In the genomic region with DNA sequence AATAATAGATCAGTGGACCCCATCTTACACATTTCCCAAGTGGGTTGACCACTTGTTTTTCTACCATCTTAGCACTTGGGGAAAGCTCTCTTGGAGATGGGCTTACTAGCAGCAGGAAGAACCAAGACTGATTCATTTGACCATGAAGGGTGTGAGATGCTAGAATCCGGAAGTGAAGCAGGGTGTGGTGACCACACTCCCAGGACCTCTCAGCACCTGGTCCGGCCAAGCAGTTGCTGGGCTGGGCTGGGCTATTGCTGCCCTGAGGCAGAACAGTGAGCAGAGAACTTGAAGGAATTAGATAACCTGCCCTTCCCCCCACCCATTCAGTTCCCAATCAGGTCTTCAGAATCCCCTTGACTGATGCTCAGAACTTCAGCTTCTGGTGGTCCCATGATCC, we compare ENCODE assay signal across 22 cellular contexts. TPM values are rescaled to one million over a fixed set of nuclear protein-coding genes. Genes with fewer than 3 reads are reported as not detected.
A peak's percentile ranks its signal among the peaks of the same experiment; 100 is the strongest.
DNase-seq lines count a peak whose midpoint lies in the region; ATAC-seq, FAIRE-seq and TF ChIP-seq lines count a peak whose summit lies in the region.
"Had no signal": no experiment of that assay in that cellular context is flagged by ENCODE, and none has a peak within 500 bp of the region (broad histone marks: within the 10 kb centered on the region; RNA-seq: fewer than 3 reads in every experiment).

No MANE protein-coding gene starts in this region.

- FAIRE-seq in GM12878 (lab: Jason Lieb, UNC): peak; percentile 31

- DNase-seq in GM12865 (ENCODE audit: low read depth): peak; percentile 73
- peak; percentile 57 for DNase-seq in LoVo (ENCODE audit: low spot score)
- DNase-seq in GM12878 (ENCODE audit: low read depth, low spot score): no peak
- DNase-seq in nephron progenitor cell: no peak
- no peak for DNase-seq in type B pancreatic cell (ENCODE audit: extremely low spot score, unreplicated experiment)
- DNase-seq in CD8-positive, alpha-beta T cell: no peak
- DNase-seq: activated CD4-positive, alpha-beta T cell treated with anti-CD3 and anti-CD28 coated beads, Interleukin-2, amount 50 U/mL, for 1 hour; activated CD8-positive, alpha-beta memory T cell treated with anti-CD3 and anti-CD28 coated beads, Interleukin-2, amount 50 U/mL, for 4 hours; activated naive CD8-positive, alpha-beta T cell treated with anti-CD3 and anti-CD28 coated beads, Interleukin-2, amount 50 U/mL, for 24 hours; brain microvascular endothelial cell; cortex of kidney; glutamatergic neuron; midbrain; NCI-H1092; NCI-H2081; NCI-H524 treated with DMSO at 0.1 percent for 48 hours; stimulated activated CD4-positive, alpha-beta T cell treated with anti-CD3 and anti-CD28 coated beads, Interleukin-2, amount 100 ng/mL, for 24 hours; stimulated activated naive B cell treated with anti-CD40 and anti-IgM and Interleukin-4, amounts not matched to agents 10 μg/mL and 1 μg/mL and 100 μg/mL, for 72 hours had no signal

- SMC1A ChIA-PET in GM12878 (lab: Charles Lee; ENCODE audit: uncharacterized antibody, unreplicated experiment): interaction anchor here (0.8 to 2.6 kb wide), 3 partner anchors 11 to 31 kb away, joined by 4 to 7 read pairs (median 4); no protein-coding TSS in a partner anchor

- ATAC-seq in GM12878 (peak; percentile 75), HG02938 (IDR thresholded peaks at IDR 0.05; ENCODE audit: unreplicated experiment) (no peak)
- no peak for ATAC-seq in CD8-positive, alpha-beta T cell
- ATAC-seq: activated naive CD8-positive, alpha-beta T cell treated with anti-CD3 and anti-CD28 coated beads, Interleukin-2, amount 50 U/mL, for 24 hours; left lobe of liver; stimulated activated naive B cell treated with anti-CD40 and anti-IgM and Interleukin-4, amounts not matched to agents 10 μg/mL and 1 μg/mL and 100 μg/mL, for 72 hours had no signal

- no peak overlapping the region for H3K27ac ChIP-seq in GM12878 (ENCODE audit: control insufficient read depth, insufficient read depth)
- H3K27ac ChIP-seq in CD8-positive, alpha-beta T cell (ENCODE audit: low read depth, low read length): no peak overlapping the region
- H3K27ac ChIP-seq: brain microvascular endothelial cell had no signal

- TF ChIP-seq RAD21 in GM12878 (IDR thresholded peaks at IDR 0.05; ENCODE audit: insufficient read depth, low read depth, low read length): no peak

- peaks cover 18% of the 10 kb centered on the region for H3K4me1 ChIP-seq in GM12878 (ENCODE audit: control insufficient read depth, insufficient read depth, low read length)
- H3K4me1 ChIP-seq in CD8-positive, alpha-beta T cell (ENCODE audit: insufficient read depth, low read length): peaks cover 5% of the 10 kb centered on the region

- intact Hi-C loops in GM12878 (cut with micrococcal nuclease; ENCODE audit: unreplicated experiment): no loop called here
- intact Hi-C loops in CD8-positive, alpha-beta T cell (cut with DNase I, micrococcal nuclease): no loop called here

- BruUV-seq in GM12878 (replicated peaks; lab: Mats Ljungman, UMichigan): no TSS peak

- TF ChIP-seq CTCF in GM12865 (IDR thresholded peaks at IDR 0.05; ENCODE audit: insufficient read depth, low read depth, low read length, missing control alignments): no peak
- TF ChIP-seq CTCF in GM12878 (IDR thresholded peaks at IDR 0.05 in 2 of 3, conservative IDR thresholded peaks at IDR 0.05 in 1 of 3; ENCODE audit: control insufficient read depth in 2 of 3, extremely low read depth in 1 of 3, insufficient read depth in 1 of 3, low read depth in 3 of 3, low read length in 3 of 3): no peak
- no peak for TF ChIP-seq CTCF in nephron progenitor cell (IDR thresholded peaks at IDR 0.05)
- no peak for TF ChIP-seq CTCF in type B pancreatic cell (conservative IDR thresholded peaks at IDR 0.05)
- no peak for TF ChIP-seq CTCF in CD8-positive, alpha-beta T cell (IDR thresholded peaks at IDR 0.05)

- H3K36me3 ChIP-seq in GM12878 (ENCODE audit: control insufficient read depth in 2 of 2, insufficient read depth in 2 of 2, low read length in 1 of 2): no peaks in the 10 kb centered on the region
- H3K36me3 ChIP-seq in CD8-positive, alpha-beta T cell (ENCODE audit: insufficient read depth, low read length): no peaks in the 10 kb centered on the region

- H3K36me3 Mint-ChIP-seq in nephron progenitor cell (ENCODE audit: low read depth) (peaks cover 22% of the 10 kb centered on the region), type B pancreatic cell (peaks cover 14% of the 10 kb centered on the region)
- no peaks in the 10 kb centered on the region for H3K36me3 Mint-ChIP-seq in CD8-positive, alpha-beta T cell
- H3K36me3 Mint-ChIP-seq: stimulated activated naive B cell treated with anti-CD40 and anti-IgM and Interleukin-4, amounts not matched to agents 10 μg/mL and 1 μg/mL and 100 μg/mL, for 72 hours had no signal

- no peak overlapping the region for H2AFZ ChIP-seq in GM12878 (ENCODE audit: control insufficient read depth, low read depth, low read length)

- no peaks in the 10 kb centered on the region for H3K9me3 ChIP-seq in GM12878 (replicated peaks; ENCODE audit: control insufficient read depth, insufficient read depth, low read length)
- no peaks in the 10 kb centered on the region for H3K9me3 ChIP-seq in CD8-positive, alpha-beta T cell (ENCODE audit: low read length)

- H3K4me3 Mint-ChIP-seq in nephron progenitor cell (no peak overlapping the region), type B pancreatic cell (no peak overlapping the region)
- H3K4me3 Mint-ChIP-seq in CD8-positive, alpha-beta T cell: no peak overlapping the region
- H3K4me3 Mint-ChIP-seq: activated naive CD8-positive, alpha-beta T cell treated with anti-CD3 and anti-CD28 coated beads, Interleukin-2, amount 50 U/mL, for 24 hours; neural crest cell; stimulated activated naive B cell treated with anti-CD40 and anti-IgM and Interleukin-4, amounts not matched to agents 10 μg/mL and 1 μg/mL and 100 μg/mL, for 72 hours had no signal

- 0% methylated on average over 2 of the region's 2 CpGs for WGBS in GM12878 (ENCODE audit: insufficient coverage, insufficient replicate concordance, low lambda C conversion rate, missing lambda C conversion rate)

- H3K27me3 Mint-ChIP-seq in nephron progenitor cell (ENCODE audit: low read depth, poor library complexity) (peaks cover 5% of the 10 kb centered on the region), type B pancreatic cell (no peaks in the 10 kb centered on the region)
- H3K27me3 Mint-ChIP-seq in CD8-positive, alpha-beta T cell (ENCODE audit: low read depth): peaks cover 6% of the 10 kb centered on the region
- H3K27me3 Mint-ChIP-seq: progenitor cell of endocrine pancreas; stimulated activated naive B cell treated with anti-CD40 and anti-IgM and Interleukin-4, amounts not matched to agents 10 μg/mL and 1 μg/mL and 100 μg/mL, for 72 hours had no signal

- in situ Hi-C loops in GM12878 (cut with MboI): no loop called here

- TF ChIP-seq EP300 in GM12878 (IDR thresholded peaks at IDR 0.05; ENCODE audit: borderline replicate concordance in 1 of 2, control insufficient read depth in 1 of 2, low read depth in 2 of 2, low read length in 2 of 2): no peak

- H4K20me1 ChIP-seq in GM12878 (ENCODE audit: control insufficient read depth, insufficient read depth): no peaks in the 10 kb centered on the region

- no peaks in the 10 kb centered on the region for H3K27me3 ChIP-seq in GM12878 (replicated peaks in 1 of 2; ENCODE audit: control insufficient read depth in 2 of 2, insufficient read depth in 2 of 2, low read length in 1 of 2)
- no peaks in the 10 kb centered on the region for H3K27me3 ChIP-seq in CD8-positive, alpha-beta T cell (ENCODE audit: insufficient read depth, low read length)
- H3K27me3 ChIP-seq: brain microvascular endothelial cell had no signal

- TF ChIP-seq POLR2A in GM12878 (IDR thresholded peaks at IDR 0.05; ENCODE audit: low read depth, low read length): no peak

- no peaks in the 10 kb centered on the region for H3K9me3 Mint-ChIP-seq in nephron progenitor cell
- H3K9me3 Mint-ChIP-seq in type B pancreatic cell: no peaks in the 10 kb centered on the region
- no peaks in the 10 kb centered on the region for H3K9me3 Mint-ChIP-seq in CD8-positive, alpha-beta T cell
- H3K9me3 Mint-ChIP-seq: activated naive CD8-positive, alpha-beta T cell treated with anti-CD3 and anti-CD28 coated beads, Interleukin-2, amount 50 U/mL, for 24 hours; neural crest cell had no signal

- no peaks in the 10 kb centered on the region for H3K79me2 ChIP-seq in GM12878 (ENCODE audit: control insufficient read depth, insufficient read depth, low read length)

- RAD21 ChIA-PET in GM12878 (lab: Charles Lee; ENCODE audit: unreplicated experiment): no interaction called here

- H3K27ac Mint-ChIP-seq in nephron progenitor cell (peak overlapping the region; percentile 10), type B pancreatic cell (no peak overlapping the region)
- H3K27ac Mint-ChIP-seq in CD8-positive, alpha-beta T cell: no peak overlapping the region
- H3K27ac Mint-ChIP-seq: activated naive CD8-positive, alpha-beta T cell treated with anti-CD3 and anti-CD28 coated beads, Interleukin-2, amount 50 U/mL, for 24 hours; stimulated activated naive B cell treated with anti-CD40 and anti-IgM and Interleukin-4, amounts not matched to agents 10 μg/mL and 1 μg/mL and 100 μg/mL, for 72 hours had no signal

- CTCF ChIA-PET in GM12878 (lab: Yijun Ruan, JAX): interaction anchor here (2.0 to 4.2 kb wide), 3 partner anchors 11 to 51 kb away, joined by 14 to 23 read pairs (median 15); no protein-coding TSS in a partner anchor
- CTCF ChIA-PET in CD8-positive, alpha-beta T cell (lab: Charles Lee): interaction anchor here (1.3 to 1.4 kb wide), 2 partner anchors 11 to 31 kb away, joined by 3 to 7 read pairs; no protein-coding TSS in a partner anchor

- no peak overlapping the region for H3K9ac ChIP-seq in GM12878 (ENCODE audit: control insufficient read depth, insufficient read depth, low read length)

- H3K4me1 Mint-ChIP-seq in nephron progenitor cell: peaks cover 14% of the 10 kb centered on the region
- H3K4me1 Mint-ChIP-seq in type B pancreatic cell (ENCODE audit: unreplicated experiment): no peaks in the 10 kb centered on the region
- H3K4me1 Mint-ChIP-seq in CD8-positive, alpha-beta T cell (ENCODE audit: low read depth): peaks cover 9% of the 10 kb centered on the region

- H3K4me3 ChIP-seq in GM12865 (ENCODE audit: low read depth, low read length) (no peak overlapping the region), GM12878 (no peak overlapping the region)
- H3K4me3 ChIP-seq in CD8-positive, alpha-beta T cell (ENCODE audit: low read depth, low read length): no peak overlapping the region

- H3K4me2 ChIP-seq in GM12878 (ENCODE audit: control insufficient read depth, insufficient read depth): peak overlapping the region; percentile 46; the same call in 1 of the 2 replicates

- POLR2A ChIA-PET in GM12878 (lab: Charles Lee): no interaction called here
- POLR2A ChIA-PET in CD8-positive, alpha-beta T cell (lab: Charles Lee): no interaction called here

RNA-seq across cellular contexts. Expression of gene ADCY6, which starts 24.4 kb away (rescaled TPM):
- 0.79 and 1.0 TPM in 2 replicates for total RNA-seq in GM12878 (2013; cell fraction: nucleolus; rRNA removed)
- 0.05 and 0.11 TPM in 2 replicates for total RNA-seq in GM12878 (2014; rRNA removed)
- 0.04 and 0.37 TPM in 2 replicates for total RNA-seq in GM12878 (2014; rRNA removed; fragmentation: Illumina TruSeq; extraction: Trizol)
- total RNA-seq in GM12878 (2021): 0.36 and 0.61 TPM in 2 replicates
- polyA plus RNA-seq in GM12878 (2011; ENCODE audit: low read depth): 0.14 TPM
- 1.2 and 2.0 TPM in 2 replicates for polyA plus RNA-seq in GM12878 (2011; rRNA removed)
- 2.5 and 2.7 TPM in 2 replicates for polyA plus RNA-seq in GM12878 (2011; cell fraction: cytosol; rRNA removed)
- 13.7 and 16.3 TPM in 2 replicates for polyA plus RNA-seq in GM12878 (2011; cell fraction: nucleus; rRNA removed)
- 0.44 and 0.53 TPM in 2 replicates for polyA plus RNA-seq in GM12878 (2012)
- 0.19 TPM in 1 of 2 replicates, not detected in the other for polyA plus RNA-seq in GM12878 (2014; fragmentation: Illumina TruSeq; extraction: Trizol)
- under 1 TPM; 0.07 to 0.14 TPM for polyA plus RNA-seq in GM12878 (2014; fragmentation: Nextera tagmentation; extraction: Ambion mirVana)
- polyA plus RNA-seq in GM12878 (2014; rRNA removed): 0.24 and 0.66 TPM in 2 replicates
- under 1 TPM in 1 of 2 experiments, not detected in 1; 0.03 TPM for polyA plus RNA-seq in GM12878 (2016; fragmentation: Nextera tagmentation; extraction: Ambion mirVana)
- polyA minus RNA-seq in GM12878 (2011; rRNA and poly(A)+ RNA removed): 2.0 and 4.1 TPM in 2 replicates
- polyA minus RNA-seq in GM12878 (2011; cell fraction: cytosol; rRNA and poly(A)+ RNA removed): 1.6 and 3.4 TPM in 2 replicates
- polyA minus RNA-seq in GM12878 (2011; cell fraction: nucleus; rRNA and poly(A)+ RNA removed): 2.7 and 3.2 TPM in 2 replicates
- total RNA-seq in type B pancreatic cell (ENCODE audit: low replicate concordance): 40.5 and 54.4 TPM in 2 replicates
- not detected for total RNA-seq in CD8-positive, alpha-beta T cell

RNA-seq across cellular contexts. Expression of gene CCNT1, which starts 48.0 kb away (rescaled TPM):
- 79.2 and 93.9 TPM in 2 replicates for total RNA-seq in GM12878 (2013; cell fraction: nucleolus; rRNA removed)
- total RNA-seq in GM12878 (2014; rRNA removed) (22.8 and 25.1 TPM in 2 replicates), GM12878 (2014; rRNA removed; fragmentation: Illumina TruSeq; extraction: Trizol) (28.8 and 29.1 TPM in 2 replicates), GM12878 (2021) (36.2 and 37.3 TPM in 2 replicates), type B pancreatic cell (ENCODE audit: low replicate concordance) (39.2 and 46.9 TPM in 2 replicates)
- polyA plus RNA-seq in GM12878 (2011; ENCODE audit: low read depth): 11.4 TPM
- polyA plus RNA-seq in GM12878 (2011; rRNA removed) (29.1 and 34.2 TPM in 2 replicates), GM12878 (2014; fragmentation: Illumina TruSeq; extraction: Trizol) (23.5 and 26.5 TPM in 2 replicates), GM12878 (2014; fragmentation: Nextera tagmentation; extraction: Ambion mirVana) (1 to 10 TPM; 6.3 to 6.5 TPM), GM12878 (2014; rRNA removed) (13.3 and 17.3 TPM in 2 replicates), GM12878 (2016; fragmentation: Nextera tagmentation; extraction: Ambion mirVana) (10 to 100 TPM in 1 of 2 experiments, 1 to 10 TPM in 1; 9.4 to 10.7 TPM)
- 16.2 and 19.7 TPM in 2 replicates for polyA plus RNA-seq in GM12878 (2011; cell fraction: cytosol; rRNA removed)
- polyA plus RNA-seq in GM12878 (2011; cell fraction: nucleus; rRNA removed): 28.7 and 30.4 TPM in 2 replicates
- 12.2 and 14.3 TPM in 2 replicates for polyA plus RNA-seq in GM12878 (2012)
- polyA minus RNA-seq in GM12878 (2011; rRNA and poly(A)+ RNA removed): 93.7 and 161 TPM in 2 replicates
- 21.2 and 23.1 TPM in 2 replicates for polyA minus RNA-seq in GM12878 (2011; cell fraction: cytosol; rRNA and poly(A)+ RNA removed)
- 29.5 and 29.8 TPM in 2 replicates for polyA minus RNA-seq in GM12878 (2011; cell fraction: nucleus; rRNA and poly(A)+ RNA removed)
- 100 to 1,000 TPM; 127 to 132 TPM for total RNA-seq in CD8-positive, alpha-beta T cell

RNA-seq across cellular contexts. Expression of gene CACNB3, which starts 53.8 kb away (rescaled TPM):
- total RNA-seq in GM12878 (2013; cell fraction: nucleolus; rRNA removed): 11.6 and 12.2 TPM in 2 replicates
- 1.0 and 1.3 TPM in 2 replicates for total RNA-seq in GM12878 (2014; rRNA removed)
- 0.83 and 1.9 TPM in 2 replicates for total RNA-seq in GM12878 (2014; rRNA removed; fragmentation: Illumina TruSeq; extraction: Trizol)
- total RNA-seq in GM12878 (2021): 2.6 and 2.7 TPM in 2 replicates
- polyA plus RNA-seq in GM12878 (2011; ENCODE audit: low read depth): 1.9 TPM
- polyA plus RNA-seq in GM12878 (2011; rRNA removed): 3.8 and 5.0 TPM in 2 replicates
- 3.2 and 4.7 TPM in 2 replicates for polyA plus RNA-seq in GM12878 (2011; cell fraction: cytosol; rRNA removed)
- polyA plus RNA-seq in GM12878 (2011; cell fraction: nucleus; rRNA removed): 34.8 and 42.9 TPM in 2 replicates
- 4.2 and 4.4 TPM in 2 replicates for polyA plus RNA-seq in GM12878 (2012)
- polyA plus RNA-seq in GM12878 (2014; fragmentation: Illumina TruSeq; extraction: Trizol): 1.00 and 1.5 TPM in 2 replicates
- under 1 TPM; 0.80 to 0.86 TPM for polyA plus RNA-seq in GM12878 (2014; fragmentation: Nextera tagmentation; extraction: Ambion mirVana)
- 1.9 and 2.3 TPM in 2 replicates for polyA plus RNA-seq in GM12878 (2014; rRNA removed)
- polyA plus RNA-seq in GM12878 (2016; fragmentation: Nextera tagmentation; extraction: Ambion mirVana): 1 to 10 TPM in 1 of 2 experiments, under 1 TPM in 1; 0.78 to 2.1 TPM
- polyA minus RNA-seq in GM12878 (2011; rRNA and poly(A)+ RNA removed): 2.3 and 4.2 TPM in 2 replicates
- 3.1 and 4.1 TPM in 2 replicates for polyA minus RNA-seq in GM12878 (2011; cell fraction: cytosol; rRNA and poly(A)+ RNA removed)
- 6.8 and 8.8 TPM in 2 replicates for polyA minus RNA-seq in GM12878 (2011; cell fraction: nucleus; rRNA and poly(A)+ RNA removed)
- 56.3 and 57.0 TPM in 2 replicates for total RNA-seq in type B pancreatic cell (ENCODE audit: low replicate concordance)
- total RNA-seq in CD8-positive, alpha-beta T cell: 1 to 10 TPM; 3.2 to 4.2 TPM

Comparison
In these comparisons a context has a peak if more than half of its experiments do, and no peak if none do; other contexts are left out.
1. DNase-seq: peak in GM12865 (single experiment) and LoVo (single experiment); none in GM12878 (single experiment), nephron progenitor cell (single experiment), type B pancreatic cell (single experiment) and CD8-positive, alpha-beta T cell (0 of 7).
2. RNA of gene ADCY6, which starts 24.4 kb away (total RNA-seq): 40.5 to 54.4 TPM in type B pancreatic cell; 0.04 to 1.0 TPM in GM12878 and not detected in CD8-positive, alpha-beta T cell; every median in the first group is over 10 times any median in the second.